Comparison of ENCODE assay signal across 10 cellular contexts in the genomic region with DNA sequence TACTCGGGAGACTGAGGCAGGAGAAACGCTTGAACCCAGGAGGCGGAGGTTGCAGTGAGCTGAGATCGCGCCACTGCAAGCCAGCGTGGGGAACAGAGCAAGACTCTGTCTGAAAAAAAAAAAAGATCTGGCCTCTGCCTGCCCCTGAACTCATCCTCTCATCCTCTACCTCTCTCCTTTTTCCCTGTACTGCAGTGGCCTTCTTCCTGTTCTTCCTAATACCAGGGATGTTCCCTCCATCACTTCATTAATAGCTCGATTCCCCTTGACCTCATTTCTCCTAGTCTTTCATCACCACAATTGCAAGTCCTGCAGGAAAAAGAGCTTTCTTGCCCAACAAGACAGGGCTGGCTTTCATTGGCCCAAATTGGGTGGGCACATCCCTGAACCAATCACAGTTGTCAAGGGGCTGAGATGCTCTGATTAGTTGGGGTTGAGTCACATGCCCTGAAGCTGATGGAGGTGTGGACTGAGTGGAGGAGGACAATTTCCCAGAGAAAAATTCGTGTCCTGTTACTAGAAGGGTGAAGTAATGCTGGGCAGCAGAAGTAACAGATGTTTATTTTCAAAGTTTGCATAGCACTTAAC.
DNase-seq lines count a peak whose midpoint lies in the region; TF ChIP-seq lines count a peak whose summit lies in the region.
"Had no signal": no experiment of that assay in that cellular context is flagged by ENCODE, and none has a peak within 500 bp of the region (broad histone marks: within the 10 kb centered on the region; RNA-seq: fewer than 3 reads in every experiment).

No MANE protein-coding gene starts in this region.

- no peak overlapping the region for H3K4me3 ChIP-seq in tibial artery

- no peak overlapping the region for H3K27ac Mint-ChIP-seq in neural crest cell (ENCODE audit: unreplicated experiment)
- H3K27ac Mint-ChIP-seq in activated CD4-positive, alpha-beta T cell treated with anti-CD3 and anti-CD28 coated beads, Interleukin-2, amount 10 ng/mL, durations not matched to agents 24 days and 14 days, result no peak overlapping the region
- H3K27ac Mint-ChIP-seq: T-helper 17 cell had no signal

- H3K9me3 ChIP-seq in tibial artery, result no peaks in the 10 kb centered on the region

- peaks cover 0 to 11% (median 7%) of the 10 kb centered on the region in 4 donors for H3K4me1 ChIP-seq in tibial artery

- no peaks in the 10 kb centered on the region for H3K36me3 ChIP-seq in tibial artery

- peaks cover 5% of the 10 kb centered on the region for H3K36me3 Mint-ChIP-seq in neural crest cell (ENCODE audit: low read depth)
- peaks cover 3% of the 10 kb centered on the region for H3K36me3 Mint-ChIP-seq in activated CD4-positive, alpha-beta T cell treated with anti-CD3 and anti-CD28 coated beads, Interleukin-2, amount 10 ng/mL, durations not matched to agents 24 days and 14 days (ENCODE audit: low read depth)

- H3K27ac ChIP-seq in tibial artery, result no peak overlapping the region

- H3K4me1 Mint-ChIP-seq in neural crest cell, result peaks cover 25% of the 10 kb centered on the region
- peaks cover 6% of the 10 kb centered on the region for H3K4me1 Mint-ChIP-seq in activated CD4-positive, alpha-beta T cell treated with anti-CD3 and anti-CD28 coated beads, Interleukin-2, amount 10 ng/mL, durations not matched to agents 24 days and 14 days

- intact Hi-C loops in activated CD4-positive, alpha-beta T cell treated with anti-CD3 and anti-CD28 coated beads, Interleukin-2, amount 10 ng/mL, durations not matched to agents 24 days and 14 days (cut with micrococcal nuclease), result loop anchor here (10.0 kb wide), 1 partner anchor 437 kb away; no protein-coding TSS in a partner anchor
- intact Hi-C loops in tibial artery (cut with DNase I; ENCODE audit: low total_unique reads), result no loop called here

- H3K27me3 ChIP-seq in tibial artery, result no peaks in the 10 kb centered on the region

- DNase-seq in Daoy (ENCODE audit: low read depth), result peak; percentile 68
- peak; percentile 72 for DNase-seq in LHCN-M2 (ENCODE audit: low read depth)
- DNase-seq in brain pericyte (ENCODE audit: low read depth, low spot score), result peak; percentile 12
- DNase-seq in neural crest cell (ENCODE audit: low read depth, low spot score), result no peak
- DNase-seq in activated CD4-positive, alpha-beta T cell treated with anti-CD3 and anti-CD28 coated beads, Interleukin-2, amount 10 ng/mL, durations not matched to agents 24 days and 14 days, result no peak
- no peak for DNase-seq in tibial artery
- DNase-seq in DMS79 (lab: John Stamatoyannopoulos, UW), result no peak
- DNase-seq in activated naive CD4-positive, alpha-beta T cell treated with anti-CD3 and anti-CD28 coated beads, Interleukin-2, amount 50 U/mL, for 16 hours, result no peak
- DNase-seq: NCI-H1930, T-helper 17 cell had no signal

- TF ChIP-seq CTCF in neural crest cell (conservative IDR thresholded peaks at IDR 0.05), result no peak
- TF ChIP-seq CTCF in tibial artery (IDR thresholded peaks at IDR 0.05), result no peak

- peak overlapping the region; percentile 73 for H3K4me3 Mint-ChIP-seq in neural crest cell
- no peak overlapping the region for H3K4me3 Mint-ChIP-seq in activated CD4-positive, alpha-beta T cell treated with anti-CD3 and anti-CD28 coated beads, Interleukin-2, amount 10 ng/mL, durations not matched to agents 24 days and 14 days
- H3K4me3 Mint-ChIP-seq: T-helper 17 cell had no signal

- no peaks in the 10 kb centered on the region for H3K27me3 Mint-ChIP-seq in neural crest cell (ENCODE audit: low read depth)
- H3K27me3 Mint-ChIP-seq in activated CD4-positive, alpha-beta T cell treated with anti-CD3 and anti-CD28 coated beads, Interleukin-2, amount 10 ng/mL, durations not matched to agents 24 days and 14 days, result peaks cover 4% of the 10 kb centered on the region
- H3K27me3 Mint-ChIP-seq: T-helper 17 cell had no signal

- peaks cover 4% of the 10 kb centered on the region for H3K9me3 Mint-ChIP-seq in neural crest cell
- H3K9me3 Mint-ChIP-seq in activated CD4-positive, alpha-beta T cell treated with anti-CD3 and anti-CD28 coated beads, Interleukin-2, amount 10 ng/mL, durations not matched to agents 24 days and 14 days, result no peaks in the 10 kb centered on the region

Comparison
In these comparisons a context has a peak if more than half of its experiments do, and no peak if none do; other contexts are left out.
1. DNase-seq: peak in Daoy (single experiment), LHCN-M2 (single experiment) and brain pericyte (single experiment); none in neural crest cell (single experiment), activated CD4-positive, alpha-beta T cell treated with anti-CD3 and anti-CD28 coated beads, Interleukin-2, amount 10 ng/mL, durations not matched to agents 24 days and 14 days (single experiment), tibial artery (0 of 2), DMS79 (single experiment) and activated naive CD4-positive, alpha-beta T cell treated with anti-CD3 and anti-CD28 coated beads, Interleukin-2, amount 50 U/mL, for 16 hours (single experiment).